In the genomic region with DNA sequence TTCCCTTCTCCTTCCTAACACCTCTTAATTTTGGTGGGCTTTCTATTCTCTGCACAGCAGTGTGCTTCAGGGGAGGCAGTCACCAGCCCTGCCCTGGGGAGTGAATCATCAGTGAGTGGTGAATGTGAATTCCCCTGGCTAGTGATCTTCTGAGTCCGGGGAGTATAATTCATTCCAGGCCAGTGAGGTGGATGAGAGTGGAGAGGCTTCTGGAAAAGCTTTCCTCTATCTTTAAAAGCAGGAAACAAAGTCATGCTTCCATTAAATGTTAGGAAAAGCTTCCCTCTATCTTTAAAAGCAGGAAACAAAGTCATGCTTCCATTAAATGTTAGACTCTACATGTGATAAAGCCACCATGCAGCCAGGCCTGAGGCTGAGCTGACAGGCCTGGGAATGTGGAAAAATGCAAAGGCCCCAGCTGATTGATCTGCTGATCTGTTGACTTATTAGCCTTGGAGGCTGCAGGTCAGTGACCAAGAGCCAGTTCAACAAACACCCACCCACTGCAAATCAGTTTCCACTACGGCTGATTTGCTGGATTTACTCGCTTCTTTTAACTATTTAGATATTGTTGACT, we compare ENCODE assay signal across 10 cellular contexts. TPM values are rescaled to one million over a fixed set of nuclear protein-coding genes. Genes with fewer than 3 reads are reported as not detected.
DNase-seq lines count a peak whose midpoint lies in the region; ATAC-seq and TF ChIP-seq lines count a peak whose summit lies in the region.
"Had no signal": no experiment of that assay in that cellular context is flagged by ENCODE, and none has a peak within 500 bp of the region (broad histone marks: within the 10 kb centered on the region; RNA-seq: fewer than 3 reads in every experiment).

No MANE protein-coding gene starts in this region.

- H3K27me3 ChIP-seq in uterus = no peaks in the 10 kb centered on the region

- TF ChIP-seq CTCF in uterus (IDR thresholded peaks at IDR 0.05) = no peak

- H3K27ac Mint-ChIP-seq in activated T-helper 17 cell treated with anti-CD3 and anti-CD28 coated beads, Interleukin-2, amount 50 U/mL, for 72 hours = peak overlapping the region; percentile 3

- peak overlapping the region; percentile 93 to 98 for H3K27ac ChIP-seq in uterus
- H3K27ac ChIP-seq: HL-60 had no signal

- no peak overlapping the region for H3K4me3 Mint-ChIP-seq in activated T-helper 17 cell treated with anti-CD3 and anti-CD28 coated beads, Interleukin-2, amount 50 U/mL, for 72 hours

- H3K4me1 ChIP-seq in uterus = peaks cover 0 to 6% of the 10 kb centered on the region in 2 donors

- no peak overlapping the region for H3K4me3 ChIP-seq in uterus

- no peaks in the 10 kb centered on the region for H3K9me3 Mint-ChIP-seq in activated T-helper 17 cell treated with anti-CD3 and anti-CD28 coated beads, Interleukin-2, amount 50 U/mL, for 72 hours

- intact Hi-C loops in uterus (cut with DNase I; ENCODE audit: low total_unique reads) = no loop called here

- H3K27me3 Mint-ChIP-seq in activated T-helper 17 cell treated with anti-CD3 and anti-CD28 coated beads, Interleukin-2, amount 50 U/mL, for 72 hours = no peaks in the 10 kb centered on the region

- no peaks in the 10 kb centered on the region for H3K36me3 Mint-ChIP-seq in activated T-helper 17 cell treated with anti-CD3 and anti-CD28 coated beads, Interleukin-2, amount 50 U/mL, for 72 hours (ENCODE audit: low read depth)

- peaks cover 19% of the 10 kb centered on the region for H3K4me1 Mint-ChIP-seq in activated T-helper 17 cell treated with anti-CD3 and anti-CD28 coated beads, Interleukin-2, amount 50 U/mL, for 72 hours

- no peak for TF ChIP-seq POLR2A in uterus (IDR thresholded peaks at IDR 0.05)

- no peaks in the 10 kb centered on the region for H3K36me3 ChIP-seq in uterus

- ATAC-seq in activated T-helper 17 cell treated with anti-CD3 and anti-CD28 coated beads, Interleukin-2, amount 50 U/mL, for 72 hours (replicated peaks) = peak; percentile 34
- no peak for ATAC-seq in HG02623 (IDR thresholded peaks at IDR 0.05; ENCODE audit: unreplicated experiment)
- ATAC-seq: left ventricle myocardium superior had no signal

- DNase-seq in stimulated activated CD4-positive, alpha-beta T cell treated with anti-CD3 and anti-CD28 coated beads, Interleukin-15, amount 100 ng/mL, for 24 hours = peak; percentile 25
- no peak for DNase-seq in stimulated activated CD4-positive, alpha-beta T cell treated with anti-CD3 and anti-CD28 coated beads, Interleukin-2, amount 100 ng/mL, for 48 hours
- peak; percentile 85 for DNase-seq in kidney glomerular epithelial cell (lab: John Stamatoyannopoulos, UW)
- peak in 1 of 2 donors; percentile 60 for DNase-seq in uterus
- DNase-seq in NCI-H2107 (lab: John Stamatoyannopoulos, UW) = no peak
- DNase-seq in Ammon's horn (ENCODE audit: low spot score) = no peak
- DNase-seq: left ventricle myocardium superior had no signal

- H3K9me3 ChIP-seq in uterus = no peaks in the 10 kb centered on the region

RNA-seq across cellular contexts. Expression of gene ITGB1, which starts 25.4 kb away (rescaled TPM):
- 100 to 1,000 TPM; 125 to 126 TPM for total RNA-seq in activated T-helper 17 cell treated with anti-CD3 and anti-CD28 coated beads, Interleukin-2, amount 50 U/mL, for 72 hours
- 1,000 to 10,000 TPM in 1 of 4 donors, 100 to 1,000 TPM in 3; 484 to 1,046 (median 601) TPM for total RNA-seq in uterus

Comparison
In these comparisons a context has a peak if more than half of its experiments do, and no peak if none do; other contexts are left out.
1. DNase-seq: peak in stimulated activated CD4-positive, alpha-beta T cell treated with anti-CD3 and anti-CD28 coated beads, Interleukin-15, amount 100 ng/mL, for 24 hours (single experiment) and kidney glomerular epithelial cell (single experiment); none in stimulated activated CD4-positive, alpha-beta T cell treated with anti-CD3 and anti-CD28 coated beads, Interleukin-2, amount 100 ng/mL, for 48 hours (0 of 2), NCI-H2107 (single experiment) and Ammon's horn (single experiment).